In the genomic region with DNA sequence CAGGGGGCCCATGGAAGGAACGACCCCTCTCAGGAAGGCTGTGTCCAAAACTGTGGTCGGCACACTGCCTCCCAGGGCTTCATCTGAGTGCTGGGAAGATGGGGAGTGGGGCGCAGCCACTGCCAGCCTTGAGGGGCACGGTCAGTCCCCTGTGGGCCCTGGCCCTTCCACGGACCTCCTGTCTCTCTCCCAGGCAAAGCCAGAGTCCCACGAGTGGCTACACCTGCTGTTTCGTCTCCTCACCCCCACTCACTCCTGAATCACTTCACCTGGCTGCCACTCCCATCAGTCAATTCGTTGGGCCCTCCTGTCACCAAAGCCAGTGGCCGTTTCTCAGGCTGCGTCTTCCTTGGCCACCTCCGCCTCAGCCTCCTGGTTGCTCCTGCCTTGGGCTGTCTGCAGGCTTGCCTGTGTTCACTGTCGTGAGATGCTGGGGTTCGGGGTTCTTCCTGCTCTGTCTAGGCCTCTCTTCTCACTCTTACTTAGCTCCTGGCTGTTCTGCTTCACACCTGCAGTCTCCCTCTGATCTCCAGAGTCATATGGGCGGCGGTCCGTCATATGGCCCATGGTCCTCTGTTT, we compare ENCODE assay signal across 1 cellular context.
TF ChIP-seq lines count a peak whose summit lies in the region.

No MANE protein-coding gene starts in this region.

TF ChIP-seq in GM23338, 12 proteins besides CTCF, POLR2A, EP300 and RAD21:
- TF ChIP-seq NANOG (IDR thresholded peaks at IDR 0.05; ENCODE audit: borderline replicate concordance) (no peak), JUNB (IDR thresholded peaks at IDR 0.05; ENCODE audit: unreplicated experiment) (no peak), ZNF114 (CRISPR knock-in tag; IDR thresholded peaks at IDR 0.05) (no peak), CREB1 (CRISPR knock-in tag; IDR thresholded peaks at IDR 0.05; ENCODE audit: low read depth) (no peak), EZH2 (IDR thresholded peaks at IDR 0.05; ENCODE audit: low read depth, unreplicated experiment) (no peak), EZH2phosphoT487 (IDR thresholded peaks at IDR 0.05; ENCODE audit: unreplicated experiment) (no peak), STAT1 (IDR thresholded peaks at IDR 0.05; ENCODE audit: unreplicated experiment) (no peak), ZNF331 (CRISPR knock-in tag; IDR thresholded peaks at IDR 0.05; ENCODE audit: low read depth) (no peak), POLR2AphosphoS5 (IDR thresholded peaks at IDR 0.05; ENCODE audit: low read depth) (no peak)
- TF ChIP-seq, protein P1, sequence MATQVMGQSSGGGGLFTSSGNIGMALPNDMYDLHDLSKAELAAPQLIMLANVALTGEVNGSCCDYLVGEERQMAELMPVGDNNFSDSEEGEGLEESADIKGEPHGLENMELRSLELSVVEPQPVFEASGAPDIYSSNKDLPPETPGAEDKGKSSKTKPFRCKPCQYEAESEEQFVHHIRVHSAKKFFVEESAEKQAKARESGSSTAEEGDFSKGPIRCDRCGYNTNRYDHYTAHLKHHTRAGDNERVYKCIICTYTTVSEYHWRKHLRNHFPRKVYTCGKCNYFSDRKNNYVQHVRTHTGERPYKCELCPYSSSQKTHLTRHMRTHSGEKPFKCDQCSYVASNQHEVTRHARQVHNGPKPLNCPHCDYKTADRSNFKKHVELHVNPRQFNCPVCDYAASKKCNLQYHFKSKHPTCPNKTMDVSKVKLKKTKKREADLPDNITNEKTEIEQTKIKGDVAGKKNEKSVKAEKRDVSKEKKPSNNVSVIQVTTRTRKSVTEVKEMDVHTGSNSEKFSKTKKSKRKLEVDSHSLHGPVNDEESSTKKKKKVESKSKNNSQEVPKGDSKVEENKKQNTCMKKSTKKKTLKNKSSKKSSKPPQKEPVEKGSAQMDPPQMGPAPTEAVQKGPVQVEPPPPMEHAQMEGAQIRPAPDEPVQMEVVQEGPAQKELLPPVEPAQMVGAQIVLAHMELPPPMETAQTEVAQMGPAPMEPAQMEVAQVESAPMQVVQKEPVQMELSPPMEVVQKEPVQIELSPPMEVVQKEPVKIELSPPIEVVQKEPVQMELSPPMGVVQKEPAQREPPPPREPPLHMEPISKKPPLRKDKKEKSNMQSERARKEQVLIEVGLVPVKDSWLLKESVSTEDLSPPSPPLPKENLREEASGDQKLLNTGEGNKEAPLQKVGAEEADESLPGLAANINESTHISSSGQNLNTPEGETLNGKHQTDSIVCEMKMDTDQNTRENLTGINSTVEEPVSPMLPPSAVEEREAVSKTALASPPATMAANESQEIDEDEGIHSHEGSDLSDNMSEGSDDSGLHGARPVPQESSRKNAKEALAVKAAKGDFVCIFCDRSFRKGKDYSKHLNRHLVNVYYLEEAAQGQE (IDR thresholded peaks at IDR 0.05; ENCODE audit: unreplicated experiment) = no peak
- TF ChIP-seq, protein P2, sequence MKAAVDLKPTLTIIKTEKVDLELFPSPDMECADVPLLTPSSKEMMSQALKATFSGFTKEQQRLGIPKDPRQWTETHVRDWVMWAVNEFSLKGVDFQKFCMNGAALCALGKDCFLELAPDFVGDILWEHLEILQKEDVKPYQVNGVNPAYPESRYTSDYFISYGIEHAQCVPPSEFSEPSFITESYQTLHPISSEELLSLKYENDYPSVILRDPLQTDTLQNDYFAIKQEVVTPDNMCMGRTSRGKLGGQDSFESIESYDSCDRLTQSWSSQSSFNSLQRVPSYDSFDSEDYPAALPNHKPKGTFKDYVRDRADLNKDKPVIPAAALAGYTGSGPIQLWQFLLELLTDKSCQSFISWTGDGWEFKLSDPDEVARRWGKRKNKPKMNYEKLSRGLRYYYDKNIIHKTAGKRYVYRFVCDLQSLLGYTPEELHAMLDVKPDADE (IDR thresholded peaks at IDR 0.05) = no peak
- TF ChIP-seq, protein P3, sequence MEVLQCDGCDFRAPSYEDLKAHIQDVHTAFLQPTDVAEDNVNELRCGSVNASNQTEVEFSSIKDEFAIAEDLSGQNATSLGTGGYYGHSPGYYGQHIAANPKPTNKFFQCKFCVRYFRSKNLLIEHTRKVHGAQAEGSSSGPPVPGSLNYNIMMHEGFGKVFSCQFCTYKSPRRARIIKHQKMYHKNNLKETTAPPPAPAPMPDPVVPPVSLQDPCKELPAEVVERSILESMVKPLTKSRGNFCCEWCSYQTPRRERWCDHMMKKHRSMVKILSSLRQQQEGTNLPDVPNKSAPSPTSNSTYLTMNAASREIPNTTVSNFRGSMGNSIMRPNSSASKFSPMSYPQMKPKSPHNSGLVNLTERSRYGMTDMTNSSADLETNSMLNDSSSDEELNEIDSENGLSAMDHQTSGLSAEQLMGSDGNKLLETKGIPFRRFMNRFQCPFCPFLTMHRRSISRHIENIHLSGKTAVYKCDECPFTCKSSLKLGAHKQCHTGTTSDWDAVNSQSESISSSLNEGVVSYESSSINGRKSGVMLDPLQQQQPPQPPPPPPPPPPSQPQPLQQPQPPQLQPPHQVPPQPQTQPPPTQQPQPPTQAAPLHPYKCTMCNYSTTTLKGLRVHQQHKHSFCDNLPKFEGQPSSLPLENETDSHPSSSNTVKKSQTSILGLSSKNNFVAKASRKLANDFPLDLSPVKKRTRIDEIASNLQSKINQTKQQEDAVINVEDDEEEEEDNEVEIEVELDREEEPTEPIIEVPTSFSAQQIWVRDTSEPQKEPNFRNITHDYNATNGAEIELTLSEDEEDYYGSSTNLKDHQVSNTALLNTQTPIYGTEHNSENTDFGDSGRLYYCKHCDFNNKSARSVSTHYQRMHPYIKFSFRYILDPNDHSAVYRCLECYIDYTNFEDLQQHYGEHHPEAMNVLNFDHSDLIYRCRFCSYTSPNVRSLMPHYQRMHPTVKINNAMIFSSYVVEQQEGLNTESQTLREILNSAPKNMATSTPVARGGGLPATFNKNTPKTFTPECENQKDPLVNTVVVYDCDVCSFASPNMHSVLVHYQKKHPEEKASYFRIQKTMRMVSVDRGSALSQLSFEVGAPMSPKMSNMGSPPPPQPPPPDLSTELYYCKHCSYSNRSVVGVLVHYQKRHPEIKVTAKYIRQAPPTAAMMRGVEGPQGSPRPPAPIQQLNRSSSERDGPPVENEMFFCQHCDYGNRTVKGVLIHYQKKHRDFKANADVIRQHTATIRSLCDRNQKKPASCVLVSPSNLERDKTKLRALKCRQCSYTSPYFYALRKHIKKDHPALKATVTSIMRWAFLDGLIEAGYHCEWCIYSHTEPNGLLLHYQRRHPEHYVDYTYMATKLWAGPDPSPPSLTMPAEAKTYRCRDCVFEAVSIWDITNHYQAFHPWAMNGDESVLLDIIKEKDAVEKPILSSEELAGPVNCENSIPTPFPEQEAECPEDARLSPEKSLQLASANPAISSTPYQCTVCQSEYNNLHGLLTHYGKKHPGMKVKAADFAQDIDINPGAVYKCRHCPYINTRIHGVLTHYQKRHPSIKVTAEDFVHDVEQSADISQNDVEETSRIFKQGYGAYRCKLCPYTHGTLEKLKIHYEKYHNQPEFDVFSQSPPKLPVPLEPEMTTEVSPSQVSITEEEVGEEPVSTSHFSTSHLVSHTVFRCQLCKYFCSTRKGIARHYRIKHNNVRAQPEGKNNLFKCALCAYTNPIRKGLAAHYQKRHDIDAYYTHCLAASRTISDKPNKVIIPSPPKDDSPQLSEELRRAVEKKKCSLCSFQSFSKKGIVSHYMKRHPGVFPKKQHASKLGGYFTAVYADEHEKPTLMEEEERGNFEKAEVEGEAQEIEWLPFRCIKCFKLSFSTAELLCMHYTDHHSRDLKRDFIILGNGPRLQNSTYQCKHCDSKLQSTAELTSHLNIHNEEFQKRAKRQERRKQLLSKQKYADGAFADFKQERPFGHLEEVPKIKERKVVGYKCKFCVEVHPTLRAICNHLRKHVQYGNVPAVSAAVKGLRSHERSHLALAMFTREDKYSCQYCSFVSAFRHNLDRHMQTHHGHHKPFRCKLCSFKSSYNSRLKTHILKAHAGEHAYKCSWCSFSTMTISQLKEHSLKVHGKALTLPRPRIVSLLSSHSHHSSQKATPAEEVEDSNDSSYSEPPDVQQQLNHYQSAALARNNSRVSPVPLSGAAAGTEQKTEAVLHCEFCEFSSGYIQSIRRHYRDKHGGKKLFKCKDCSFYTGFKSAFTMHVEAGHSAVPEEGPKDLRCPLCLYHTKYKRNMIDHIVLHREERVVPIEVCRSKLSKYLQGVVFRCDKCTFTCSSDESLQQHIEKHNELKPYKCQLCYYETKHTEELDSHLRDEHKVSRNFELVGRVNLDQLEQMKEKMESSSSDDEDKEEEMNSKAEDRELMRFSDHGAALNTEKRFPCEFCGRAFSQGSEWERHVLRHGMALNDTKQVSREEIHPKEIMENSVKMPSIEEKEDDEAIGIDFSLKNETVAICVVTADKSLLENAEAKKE (CRISPR knock-in tag; IDR thresholded peaks at IDR 0.05) = no peak
